15 cellular contexts compared by ENCODE assay signal in genomic region chr12:91009319-91009950, GRCh38. TPM values are rescaled to one million over a fixed set of nuclear protein-coding genes. Genes with fewer than 3 reads are reported as not detected.
A peak's percentile ranks its signal among the peaks of the same experiment; 100 is the strongest.
DNase-seq lines count a peak whose midpoint lies in the region; ATAC-seq and TF ChIP-seq lines count a peak whose summit lies in the region.
"Had no signal": no experiment of that assay in that cellular context is flagged by ENCODE, and none has a peak within 500 bp of the region (broad histone marks: within the 10 kb centered on the region; RNA-seq: fewer than 3 reads in every experiment).

No MANE protein-coding gene starts in this region.

- no peaks in the 10 kb centered on the region for H3K9me3 ChIP-seq in GM23248 (ENCODE audit: low read depth)

- no peak overlapping the region for H2AFZ ChIP-seq in GM23248

- DNase-seq in Calu3 (no peak), GM19240 (ENCODE audit: insufficient read length, low spot score) (peak; percentile 3), NCI-H69 (lab: John Stamatoyannopoulos, UW) (peak; percentile 81), COLO829 (ENCODE audit: low spot score) (no peak), amygdala (lab: John Stamatoyannopoulos, UW) (no peak), GM23248 (no peak)
- DNase-seq in activated T-cell treated with anti-CD3 and anti-CD28 coated beads, Interleukin-2, amount 50 U/mL, for 48 hours: no peak
- DNase-seq: activated CD4-positive, alpha-beta memory T cell treated with anti-CD3 and anti-CD28 coated beads, Interleukin-2, amount 10 ng/mL, durations not matched to agents 7 days and 5 days; AML-193; HCEC 1CT; NCI-H526 treated with DMSO at 0.1 percent for 48 hours had no signal

- ATAC-seq in HG02885 (IDR thresholded peaks at IDR 0.05; ENCODE audit: poor library complexity, unreplicated experiment): peak; percentile 90

- H3K9ac ChIP-seq in GM23248: no peak overlapping the region

- no TSS peak for BruUV-seq in Calu3 (replicated peaks; lab: Mats Ljungman, UMichigan)

- H3K4me3 ChIP-seq in GM23248: no peak overlapping the region

- H3K27ac ChIP-seq in GM23248: no peak overlapping the region

- H4K20me1 ChIP-seq in GM23248 (ENCODE audit: insufficient read depth): no peaks in the 10 kb centered on the region

- H3K27me3 ChIP-seq in GM23248 (replicated peaks; ENCODE audit: insufficient read depth): no peaks in the 10 kb centered on the region

- no peak overlapping the region for H3K4me3 Mint-ChIP-seq in Calu3 (ENCODE audit: low read depth, unreplicated experiment)
- H3K4me3 Mint-ChIP-seq: activated CD4-positive, alpha-beta memory T cell treated with anti-CD3 and anti-CD28 coated beads, Interleukin-2, amount 10 ng/mL, durations not matched to agents 7 days and 5 days had no signal

- H3K4me2 ChIP-seq in GM23248 (ENCODE audit: unreplicated experiment): no peak overlapping the region

- intact Hi-C loops in Calu3 (cut with micrococcal nuclease; ENCODE audit: unreplicated experiment): no loop called here

- peak overlapping the region; percentile 9 for H3K27ac Mint-ChIP-seq in Calu3 (ENCODE audit: unreplicated experiment)
- H3K27ac Mint-ChIP-seq: activated CD4-positive, alpha-beta memory T cell treated with anti-CD3 and anti-CD28 coated beads, Interleukin-2, amount 10 ng/mL, durations not matched to agents 7 days and 5 days had no signal

- H3K9me2 ChIP-seq in GM23248 (ENCODE audit: insufficient read depth): no peaks in the 10 kb centered on the region

- H3F3A ChIP-seq in GM23248 (ENCODE audit: insufficient read depth): no peaks in the 10 kb centered on the region

- H3K4me1 ChIP-seq in GM23248 (ENCODE audit: insufficient read depth): no peaks in the 10 kb centered on the region

- WGBS in GM23248 (ENCODE audit: low coverage in 1 of 2, low lambda C conversion rate in 2 of 2, missing lambda C conversion rate in 2 of 2), 2 experiments: 95 to 96% methylated on average over 1 of the region's 1 CpG

- TF ChIP-seq CTCF in Calu3 (IDR thresholded peaks at IDR 0.05; ENCODE audit: unreplicated experiment): no peak

- H3K4me1 Mint-ChIP-seq in Calu3 (ENCODE audit: low read depth, unreplicated experiment): peaks cover 16% of the 10 kb centered on the region

- H3K9me3 Mint-ChIP-seq in Calu3 (ENCODE audit: low read depth, unreplicated experiment): peaks cover 3% of the 10 kb centered on the region
- H3K9me3 Mint-ChIP-seq: activated CD4-positive, alpha-beta memory T cell treated with anti-CD3 and anti-CD28 coated beads, Interleukin-2, amount 10 ng/mL, durations not matched to agents 7 days and 5 days had no signal

- peaks cover 9% of the 10 kb centered on the region for H3K27me3 Mint-ChIP-seq in Calu3 (ENCODE audit: unreplicated experiment)

- CTCF ChIA-PET in Calu3 (lab: Charles Lee): interaction anchor here (1.0 to 1.5 kb wide), 2 partner anchors 31 to 89 kb away, joined by 3 to 5 read pairs; no protein-coding TSS in a partner anchor

- no peaks in the 10 kb centered on the region for H3K79me2 ChIP-seq in GM23248 (ENCODE audit: insufficient read depth)

- no peaks in the 10 kb centered on the region for H3K36me3 ChIP-seq in GM23248 (ENCODE audit: low read depth)

- H3K36me3 Mint-ChIP-seq in Calu3 (ENCODE audit: insufficient read depth, unreplicated experiment): no peaks in the 10 kb centered on the region

- in situ Hi-C loops in GM23248 (cut with MboI): no loop called here

RNA-seq across cellular contexts. Expression of gene EPYC, which starts 4.7 kb away (rescaled TPM):
- not detected in 2 replicates for total RNA-seq in Calu3 (2022)
- total RNA-seq in GM23248 (2014; rRNA removed; shearing (Covaris generic)): not detected in 2 replicates
- not detected in 2 replicates for polyA plus RNA-seq in GM23248 (2016; fragmentation: Nextera tagmentation; extraction: Ambion mirVana)
- total RNA-seq: activated CD4-positive, alpha-beta memory T cell treated with anti-CD3 and anti-CD28 coated beads, Interleukin-2, amount 10 ng/mL, durations not matched to agents 7 days and 5 days; dermis microvascular lymphatic vessel endothelial cell had no signal
- polyA plus RNA-seq: keratinocyte had no signal

RNA-seq across cellular contexts. Expression of gene KERA, which starts 48.4 kb away (rescaled TPM):
- not detected in 2 replicates for total RNA-seq in Calu3 (2022)
- total RNA-seq in GM23248 (2014; rRNA removed; shearing (Covaris generic)): not detected in 2 replicates
- not detected in 2 replicates for polyA plus RNA-seq in GM23248 (2016; fragmentation: Nextera tagmentation; extraction: Ambion mirVana)
- total RNA-seq: activated CD4-positive, alpha-beta memory T cell treated with anti-CD3 and anti-CD28 coated beads, Interleukin-2, amount 10 ng/mL, durations not matched to agents 7 days and 5 days; dermis microvascular lymphatic vessel endothelial cell had no signal
- polyA plus RNA-seq: keratinocyte had no signal

RNA-seq across cellular contexts. Expression of gene CCER1, which starts 54.5 kb away (rescaled TPM):
- total RNA-seq in Calu3 (2022): not detected in 2 replicates
- not detected in 2 replicates for total RNA-seq in GM23248 (2014; rRNA removed; shearing (Covaris generic))
- polyA plus RNA-seq in GM23248 (2016; fragmentation: Nextera tagmentation; extraction: Ambion mirVana): not detected in 2 replicates
- total RNA-seq: activated CD4-positive, alpha-beta memory T cell treated with anti-CD3 and anti-CD28 coated beads, Interleukin-2, amount 10 ng/mL, durations not matched to agents 7 days and 5 days; dermis microvascular lymphatic vessel endothelial cell had no signal
- polyA plus RNA-seq: keratinocyte, thymus had no signal

Comparison
In these comparisons a context has a peak if more than half of its experiments do, and no peak if none do; other contexts are left out.
1. DNase-seq: peak in GM19240 (single experiment) and NCI-H69 (single experiment); none in Calu3 (single experiment), COLO829 (single experiment), amygdala (0 of 56), activated T-cell treated with anti-CD3 and anti-CD28 coated beads, Interleukin-2, amount 50 U/mL, for 48 hours (0 of 2) and GM23248 (single experiment).